ENCODE assay signal across 9 cellular contexts in the genomic region with DNA sequence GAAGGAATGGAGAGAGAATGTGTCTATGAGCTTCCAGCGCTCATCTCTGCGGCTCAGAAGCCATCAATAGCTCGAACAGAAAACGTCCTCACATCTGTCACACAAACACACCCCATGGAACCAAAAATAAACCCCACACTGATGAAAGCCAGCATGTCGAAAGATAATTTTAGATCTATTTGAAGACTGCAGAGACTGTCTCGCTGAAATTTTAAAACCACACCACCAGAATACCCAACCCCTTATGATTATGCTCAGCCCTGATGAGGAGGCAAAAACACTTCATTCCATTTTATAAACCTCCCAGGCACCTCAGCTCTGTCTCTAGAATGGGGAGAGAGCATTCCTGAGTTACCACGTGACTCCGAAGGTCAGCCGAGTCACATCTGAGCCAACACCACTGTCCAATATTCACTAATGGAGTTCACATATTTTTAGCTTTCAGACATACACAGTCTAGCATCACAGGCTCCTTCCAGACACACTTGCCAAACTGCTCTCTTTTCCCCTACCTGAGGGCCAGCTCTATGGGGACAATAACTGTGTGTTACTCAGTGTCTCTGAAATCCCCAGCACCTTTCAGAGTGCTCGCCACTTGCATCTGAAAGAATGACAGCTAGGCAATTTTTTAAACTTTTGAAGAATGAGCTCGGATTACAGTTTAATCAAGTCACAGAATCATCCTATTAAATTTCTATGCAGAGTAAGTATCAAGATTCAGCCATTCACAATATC.
DNase-seq lines count a peak whose midpoint lies in the region; ATAC-seq, FAIRE-seq and TF ChIP-seq lines count a peak whose summit lies in the region.
"Had no signal": no experiment of that assay in that cellular context is flagged by ENCODE, and none has a peak within 500 bp of the region (broad histone marks: within the 10 kb centered on the region; RNA-seq: fewer than 3 reads in every experiment).

No MANE protein-coding gene starts in this region.

- peak overlapping the region; percentile 61 for H3K4me3 Mint-ChIP-seq in CD4-positive, alpha-beta T cell

- H3K4me1 ChIP-seq in Peyer's patch (peaks cover 0 to 33% (median 0%) of the 10 kb centered on the region in 4 donors), pancreas (peaks cover 0 to 33% (median 30%) of the 10 kb centered on the region in 3 donors)

- intact Hi-C loops in CD4-positive, alpha-beta T cell (cut with DNase I, micrococcal nuclease), result loop anchor here (2.0 to 5.0 kb wide), 5 partner anchors 40 to 100 kb away; no protein-coding TSS in a partner anchor
- intact Hi-C loops in pancreas (cut with DNase I), result no loop called here

- ATAC-seq in CD4-positive, alpha-beta T cell (ENCODE audit: poor library complexity), result peak; percentile 56
- peak; percentile 46 to 77 (median 63) for ATAC-seq in pancreas
- no peak for ATAC-seq in GM18858 (IDR thresholded peaks at IDR 0.05; ENCODE audit: unreplicated experiment)

- POLR2A ChIA-PET in CD4-positive, alpha-beta T cell (lab: Charles Lee), result interaction anchor here (0.7 to 7.8 kb wide), 18 partner anchors 11 to 101 kb away, joined by 3 to 100 read pairs (median 8); partner anchors contain the start of gene SERINC5

- CTCF ChIA-PET in CD4-positive, alpha-beta T cell (lab: Charles Lee), result interaction anchor here (0.5 to 3.3 kb wide), 5 partner anchors 9 to 115 kb away, joined by 3 to 8 read pairs (median 3); no protein-coding TSS in a partner anchor

- WGBS in pancreas, 2 donors, result 47 to 51% methylated on average over 11 of the region's 11 CpGs

- peak overlapping the region; percentile 74 for H3K27ac ChIP-seq in CD4-positive, alpha-beta T cell (ENCODE audit: low read depth, low read length)
- peak overlapping the region; percentile 1 to 76 (median 44) for H3K27ac ChIP-seq in Peyer's patch
- H3K27ac ChIP-seq in pancreas, result peak overlapping the region in 2 of 4 donors; percentile 34 to 65

- FAIRE-seq in pancreas (lab: Jason Lieb, UNC), result no peak
- FAIRE-seq: endometrium had no signal

- no peaks in the 10 kb centered on the region for H3K27me3 ChIP-seq in CD4-positive, alpha-beta T cell (ENCODE audit: control insufficient read depth, insufficient read depth, low read length)
- H3K27me3 ChIP-seq in Peyer's patch, result no peaks in the 10 kb centered on the region
- no peaks in the 10 kb centered on the region for H3K27me3 ChIP-seq in pancreas

- H3K4me1 Mint-ChIP-seq in CD4-positive, alpha-beta T cell (ENCODE audit: low read depth), result peaks cover 88% of the 10 kb centered on the region

- peak overlapping the region; percentile 94 for H3K27ac Mint-ChIP-seq in CD4-positive, alpha-beta T cell

- no peaks in the 10 kb centered on the region for H3K36me3 ChIP-seq in Peyer's patch
- no peaks in the 10 kb centered on the region for H3K36me3 ChIP-seq in pancreas

- TF ChIP-seq POLR2A in Peyer's patch (IDR thresholded peaks at IDR 0.05), result no peak

- H3K9me3 Mint-ChIP-seq in CD4-positive, alpha-beta T cell, result no peaks in the 10 kb centered on the region

- H3K9me3 ChIP-seq in CD4-positive, alpha-beta T cell (ENCODE audit: control insufficient read depth, low read length), result no peaks in the 10 kb centered on the region
- H3K9me3 ChIP-seq in Peyer's patch (no peaks in the 10 kb centered on the region), pancreas (no peaks in the 10 kb centered on the region)

- no peak for DNase-seq in CD4-positive, alpha-beta T cell
- DNase-seq in Peyer's patch (no peak), fibroblast of peridontal ligament (ENCODE audit: extremely low read depth) (peak; percentile 33), pancreas (no peak), activated gamma-delta T cell (lab: John Stamatoyannopoulos, UW) (no peak), NCI-H1436 treated with DMSO at 0.1 percent for 48 hours (lab: John Stamatoyannopoulos, UW) (no peak), dermis blood vessel endothelial cell (no peak)

- no peak for TF ChIP-seq CTCF in CD4-positive, alpha-beta T cell (IDR thresholded peaks at IDR 0.05)
- TF ChIP-seq CTCF in Peyer's patch (IDR thresholded peaks at IDR 0.05) (no peak), pancreas (IDR thresholded peaks at IDR 0.05) (no peak)

- no peak overlapping the region for H3K4me3 ChIP-seq in Peyer's patch
- H3K4me3 ChIP-seq in pancreas, result no peak overlapping the region

- no peaks in the 10 kb centered on the region for H3K27me3 Mint-ChIP-seq in CD4-positive, alpha-beta T cell

- peaks cover 47% of the 10 kb centered on the region for H3K36me3 Mint-ChIP-seq in CD4-positive, alpha-beta T cell (ENCODE audit: low read depth)

Comparison
In these comparisons a context has a peak if more than half of its experiments do, and no peak if none do; other contexts are left out.
1. intact Hi-C loops: an anchor here in CD4-positive, alpha-beta T cell (2.0 to 5.0 kb wide); none called in pancreas.